In the genomic region with DNA sequence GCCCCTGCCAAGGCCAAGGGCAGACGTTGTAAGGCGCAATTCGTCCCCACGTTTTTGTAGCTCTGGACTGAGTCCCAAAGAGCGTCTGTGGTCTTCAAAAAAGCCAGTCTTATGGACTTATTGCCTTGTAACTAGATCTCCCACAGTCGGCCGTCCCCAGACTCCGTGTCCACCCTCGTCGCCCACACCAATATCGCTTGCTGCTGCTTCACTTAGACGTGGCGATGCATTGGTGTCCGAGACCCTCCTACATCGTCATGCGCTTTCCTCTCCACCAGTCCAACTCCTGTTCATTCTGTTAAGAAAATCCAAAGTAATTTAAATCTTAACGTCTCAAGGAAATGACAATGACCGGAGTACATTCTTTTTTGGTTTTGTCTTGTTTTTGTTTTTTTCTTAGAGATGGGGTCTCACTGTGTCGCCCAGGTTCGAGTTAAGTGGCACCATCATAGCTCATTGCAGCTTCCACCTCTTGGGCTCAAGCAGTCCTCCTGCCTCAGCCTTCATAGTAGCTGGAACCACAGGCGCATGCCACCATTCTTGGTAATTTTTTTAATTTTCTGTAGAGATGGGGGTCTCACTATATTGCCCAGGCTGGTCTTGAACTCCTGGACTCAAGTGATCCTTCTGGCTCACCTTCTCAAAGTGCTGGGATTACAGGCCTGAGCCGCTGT, we compare ENCODE assay signal across 8 cellular contexts. TPM values are rescaled to one million over a fixed set of nuclear protein-coding genes. Genes with fewer than 3 reads are reported as not detected.
DNase-seq lines count a peak whose midpoint lies in the region; ATAC-seq, FAIRE-seq and TF ChIP-seq lines count a peak whose summit lies in the region.

No MANE protein-coding gene starts in this region.

- H3K27ac ChIP-seq in astrocyte (ENCODE audit: low read depth, low read length) (peak overlapping the region; percentile 73), kidney (ENCODE audit: low read depth in 2 of 2, low read length in 2 of 2) (peak overlapping the region; percentile 32 to 79), thoracic aorta (peak overlapping the region; percentile 81 to 85)

- H3K9ac ChIP-seq in astrocyte (ENCODE audit: low read length) (peak overlapping the region; percentile 92), kidney (ENCODE audit: low read length in 2 of 2) (peak overlapping the region; percentile 90 to 98)

- H3K4me3 Mint-ChIP-seq in astrocyte (ENCODE audit: unreplicated experiment) = peak overlapping the region; percentile 99

- H3K9me3 ChIP-seq in astrocyte (ENCODE audit: insufficient read depth, low read depth, low read length) = no peaks in the 10 kb centered on the region
- no peaks in the 10 kb centered on the region for H3K9me3 ChIP-seq in kidney (ENCODE audit: control insufficient read depth in 1 of 2, low read length in 2 of 2)
- no peaks in the 10 kb centered on the region for H3K9me3 ChIP-seq in thoracic aorta

- H3K36me3 ChIP-seq in astrocyte (ENCODE audit: insufficient read depth, low read length) (peaks cover 13% of the 10 kb centered on the region), kidney (ENCODE audit: control insufficient read depth in 1 of 2, insufficient read depth in 2 of 2, low read length in 2 of 2) (peaks cover 3 to 4% of the 10 kb centered on the region in 2 donors), thoracic aorta (no peaks in the 10 kb centered on the region)

- H4K20me1 ChIP-seq in astrocyte (ENCODE audit: insufficient read depth, low read length) = peaks cover 35% of the 10 kb centered on the region

- intact Hi-C loops in kidney (cut with DNase I) = no loop called here

- no peaks in the 10 kb centered on the region for H3K27me3 Mint-ChIP-seq in astrocyte (ENCODE audit: low read depth, unreplicated experiment)

- in situ Hi-C loops in ACHN (cut with HindIII; ENCODE audit: low pct_ligation_motif_present, low pct_unique_long_range_greater_than_20kb, low sequenced_read_pairs) = no loop called here

- no peaks in the 10 kb centered on the region for H3K9me3 Mint-ChIP-seq in astrocyte (ENCODE audit: unreplicated experiment)

- H3K4me3 ChIP-seq in HFF-Myc (replicated peaks; ENCODE audit: low read depth, low read length) (peak overlapping the region; percentile 89), astrocyte (ENCODE audit: insufficient read depth, low read depth, low read length) (peak overlapping the region; percentile 81), kidney (ENCODE audit: low read length in 2 of 2) (peak overlapping the region; percentile 97 to 98), thoracic aorta (peak overlapping the region; percentile 92)

- H3K27ac Mint-ChIP-seq in astrocyte (ENCODE audit: unreplicated experiment) = peak overlapping the region; percentile 36

- H3K4me1 ChIP-seq in astrocyte (ENCODE audit: insufficient read depth, low read length) (peaks cover 20% of the 10 kb centered on the region), kidney (ENCODE audit: control insufficient read depth in 1 of 2, insufficient read depth in 1 of 2, low read depth in 1 of 2, low read length in 2 of 2) (peaks cover 5 to 11% of the 10 kb centered on the region in 2 donors), thoracic aorta (ENCODE audit: control insufficient read depth in 1 of 2, low read depth in 2 of 2) (peaks cover 32 to 54% of the 10 kb centered on the region in 2 donors)

- H2AFZ ChIP-seq in astrocyte (ENCODE audit: low read depth, low read length) = peak overlapping the region; percentile 84

- DNase-seq in ACHN (peak; percentile 40), HFF-Myc (ENCODE audit: extremely low read depth, low read depth) (no peak), astrocyte (ENCODE audit: low read depth) (peak; percentile 20), kidney (no peak), thoracic aorta (ENCODE audit: low spot score) (no peak), omental fat pad (ENCODE audit: low spot score) (no peak), DMS153 treated with DMSO at 0.1 percent for 48 hours (lab: John Stamatoyannopoulos, UW; ENCODE audit: unreplicated experiment) (no peak)

- H3K27me3 ChIP-seq in astrocyte (ENCODE audit: insufficient read depth, low read length) (no peaks in the 10 kb centered on the region), thoracic aorta (replicated peaks; ENCODE audit: insufficient read depth) (no peaks in the 10 kb centered on the region)

- no peak for FAIRE-seq in astrocyte (lab: Jason Lieb, UNC)
- no peak for FAIRE-seq in kidney (lab: Jason Lieb, UNC)

- peaks cover 58% of the 10 kb centered on the region for H3K79me2 ChIP-seq in astrocyte (ENCODE audit: insufficient read depth, low read length)

- H3K4me2 ChIP-seq in astrocyte (ENCODE audit: low read length) = peak overlapping the region; percentile 90

- peaks cover 5% of the 10 kb centered on the region for H3K36me3 Mint-ChIP-seq in astrocyte (ENCODE audit: low read depth, unreplicated experiment)

- no peak for ATAC-seq in thoracic aorta (ENCODE audit: insufficient number of reproducible peaks, low FRiP score, low read depth)
- ATAC-seq in GM18511 (IDR thresholded peaks at IDR 0.05; ENCODE audit: unreplicated experiment) = no peak
- ATAC-seq in omental fat pad (ENCODE audit: low FRiP score) = no peak

- no peak for TF ChIP-seq CTCF in HFF-Myc (IDR thresholded peaks at IDR 0.05; ENCODE audit: low read depth, low read length, missing control alignments)
- no peak for TF ChIP-seq CTCF in astrocyte (IDR thresholded peaks at IDR 0.05; ENCODE audit: insufficient read depth, low read depth, low read length)
- no peak for TF ChIP-seq CTCF in kidney (IDR thresholded peaks at IDR 0.05; ENCODE audit: borderline replicate concordance, extremely low read depth, insufficient read depth)
- TF ChIP-seq CTCF in thoracic aorta (IDR thresholded peaks at IDR 0.05) = no peak
- no peak for TF ChIP-seq CTCF in omental fat pad (IDR thresholded peaks at IDR 0.05)

- peaks cover 16% of the 10 kb centered on the region for H3K4me1 Mint-ChIP-seq in astrocyte (ENCODE audit: low read depth, unreplicated experiment)

RNA-seq across cellular contexts. Expression of gene KIFBP, which starts 0.9 kb away (rescaled TPM):
- total RNA-seq in astrocyte = 34.9 and 39.2 TPM in 2 replicates
- 26.7 TPM for total RNA-seq in kidney
- 25.6 TPM for polyA plus RNA-seq in kidney (ENCODE audit: insufficient read depth, low read depth, low replicate concordance)
- 10 to 100 TPM; 31.3 to 45.1 TPM for total RNA-seq in thoracic aorta
- total RNA-seq in omental fat pad = 10 to 100 TPM; 25.0 to 36.4 (median 34.7) TPM

RNA-seq across cellular contexts. Expression of gene DDX21, which starts 33.5 kb away (rescaled TPM):
- total RNA-seq in astrocyte (116 and 125 TPM in 2 replicates), kidney (49.4 TPM), thoracic aorta (100 to 1,000 TPM in 1 of 2 donors, 10 to 100 TPM in 1; 32.1 to 122 TPM), omental fat pad (100 to 1,000 TPM in 2 of 4 donors, 10 to 100 TPM in 2; 46.0 to 340 (median 92.6) TPM)
- polyA plus RNA-seq in kidney (ENCODE audit: insufficient read depth, low read depth, low replicate concordance) = 8.9 TPM

Comparison
In these comparisons a context has a peak if more than half of its experiments do, and no peak if none do; other contexts are left out.
1. DNase-seq: peak in ACHN (single experiment) and astrocyte (single experiment); none in HFF-Myc (single experiment), kidney (single experiment), thoracic aorta (single experiment), omental fat pad (single experiment) and DMS153 treated with DMSO at 0.1 percent for 48 hours (single experiment).
2. Peak in every context shown above with its lines, with median percentiles within 50 percentile points of each other: H3K4me3 ChIP-seq and H3K27ac ChIP-seq.